In the genomic region with DNA sequence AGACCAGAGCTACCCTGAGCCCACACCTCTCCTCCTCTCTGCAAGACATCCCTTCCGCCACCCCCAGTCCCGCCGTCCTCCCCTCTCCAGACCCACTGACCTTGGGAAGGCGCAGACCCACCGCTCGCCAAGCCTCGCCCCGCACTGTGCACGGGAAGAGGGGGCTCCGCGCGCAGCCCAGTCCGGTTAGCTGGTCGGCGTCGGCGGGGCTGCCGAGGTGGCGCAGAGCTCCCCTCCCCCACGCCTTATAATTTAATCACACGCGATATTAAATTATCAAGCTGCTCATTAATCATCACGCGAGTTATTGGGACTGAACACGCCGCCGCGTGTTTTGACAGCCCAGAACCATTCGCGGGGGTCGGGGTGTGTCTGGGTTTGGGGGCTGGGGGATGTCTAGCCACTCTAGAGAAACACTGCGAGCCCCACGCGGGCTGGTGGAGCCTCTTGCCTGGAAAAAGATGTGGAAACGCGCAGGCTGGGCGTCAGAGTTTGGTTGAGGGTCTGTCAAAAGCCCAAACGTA, we compare ENCODE assay signal across 14 cellular contexts. TPM values are rescaled to one million over a fixed set of nuclear protein-coding genes. Genes with fewer than 3 reads are reported as not detected.
DNase-seq lines count a peak whose midpoint lies in the region; ATAC-seq and TF ChIP-seq lines count a peak whose summit lies in the region.
"Had no signal": no experiment of that assay in that cellular context is flagged by ENCODE, and none has a peak within 500 bp of the region (broad histone marks: within the 10 kb centered on the region; RNA-seq: fewer than 3 reads in every experiment).

A gene (minus strand): TSS at position 188 of the 524 bp plus-strand sequence.

- H3K27ac ChIP-seq in stomach smooth muscle (ENCODE audit: low read length), result no peak within 1 kb of the TSS
- H3K27ac ChIP-seq: lower lobe of right lung had no signal

- no peak for DNase-seq in activated naive CD8-positive, alpha-beta T cell treated with anti-CD3 and anti-CD28 coated beads, Interleukin-2, amount 50 U/mL, for 24 hours
- DNase-seq in lower leg skin (ENCODE audit: low spot score in 2 of 2), result no peak
- DNase-seq in endothelial cell (ENCODE audit: low spot score), result no peak
- no peak for DNase-seq in AG08396 (ENCODE audit: low spot score)
- DNase-seq: effector CD4-positive, alpha-beta T cell; HCEC 1CT; lower lobe of right lung; NCI-H1436; posterior cingulate gyrus; RPMI8226 had no signal

- H3K27me3 Mint-ChIP-seq in activated naive CD8-positive, alpha-beta T cell, result peaks cover 43% of the 10 kb centered on the region
- peaks cover 64% of the 10 kb centered on the region for H3K27me3 Mint-ChIP-seq in activated naive CD8-positive, alpha-beta T cell treated with anti-CD3 and anti-CD28 coated beads, Interleukin-2, amount 50 U/mL, for 24 hours
- H3K27me3 Mint-ChIP-seq in activated T-helper 17 cell treated with anti-CD3 and anti-CD28 coated beads, Interleukin-2, amount 50 U/mL, for 72 hours, result peaks cover 42% of the 10 kb centered on the region
- H3K27me3 Mint-ChIP-seq in endothelial cell (ENCODE audit: unreplicated experiment), result peaks cover 30% of the 10 kb centered on the region

- intact Hi-C loops in lower leg skin (cut with DNase I; ENCODE audit: low total_unique reads), result no loop called here

- H3K36me3 ChIP-seq in stomach smooth muscle (ENCODE audit: control insufficient read depth in 2 of 2, insufficient read depth in 2 of 2, low read length in 2 of 2), result no peaks in the 10 kb centered on the region
- H3K36me3 ChIP-seq: lower lobe of right lung had no signal

- H3K36me3 Mint-ChIP-seq in activated naive CD8-positive, alpha-beta T cell, result no peaks in the 10 kb centered on the region
- no peaks in the 10 kb centered on the region for H3K36me3 Mint-ChIP-seq in activated naive CD8-positive, alpha-beta T cell treated with anti-CD3 and anti-CD28 coated beads, Interleukin-2, amount 50 U/mL, for 24 hours (ENCODE audit: low read depth)
- no peaks in the 10 kb centered on the region for H3K36me3 Mint-ChIP-seq in activated T-helper 17 cell treated with anti-CD3 and anti-CD28 coated beads, Interleukin-2, amount 50 U/mL, for 72 hours (ENCODE audit: low read depth)
- no peaks in the 10 kb centered on the region for H3K36me3 Mint-ChIP-seq in endothelial cell (ENCODE audit: low read depth, unreplicated experiment)

- 8 to 9% methylated on average over 36 to 37 of the region's 38 CpGs for WGBS in lower leg skin, 2 donors

- ATAC-seq in activated naive CD8-positive, alpha-beta T cell treated with anti-CD3 and anti-CD28 coated beads, Interleukin-2, amount 50 U/mL, for 24 hours, result no peak
- ATAC-seq in activated T-helper 17 cell treated with anti-CD3 and anti-CD28 coated beads, Interleukin-2, amount 50 U/mL, for 72 hours (replicated peaks), result no peak
- ATAC-seq in GM21717 (IDR thresholded peaks at IDR 0.05; ENCODE audit: unreplicated experiment), result no peak
- ATAC-seq: lower lobe of right lung had no signal

- no peak within 1 kb of the TSS for H3K27ac Mint-ChIP-seq in activated naive CD8-positive, alpha-beta T cell
- H3K27ac Mint-ChIP-seq in activated naive CD8-positive, alpha-beta T cell treated with anti-CD3 and anti-CD28 coated beads, Interleukin-2, amount 50 U/mL, for 24 hours, result no peak within 1 kb of the TSS
- H3K27ac Mint-ChIP-seq in activated T-helper 17 cell treated with anti-CD3 and anti-CD28 coated beads, Interleukin-2, amount 50 U/mL, for 72 hours, result no peak within 1 kb of the TSS
- H3K27ac Mint-ChIP-seq in endothelial cell (ENCODE audit: unreplicated experiment), result no peak within 1 kb of the TSS

- H3K4me3 ChIP-seq in lower leg skin (ENCODE audit: low read depth, poor library complexity, severe bottlenecking) (peak within 1 kb of the TSS; percentile 1), stomach smooth muscle (ENCODE audit: low read length in 2 of 2) (peak within 1 kb of the TSS; percentile 25 to 49)
- H3K4me3 ChIP-seq: lower lobe of right lung had no signal

- H3K9me3 ChIP-seq in stomach smooth muscle (ENCODE audit: control insufficient read depth in 2 of 2, low read length in 2 of 2), result no peaks in the 10 kb centered on the region
- H3K9me3 ChIP-seq: lower lobe of right lung had no signal

- no peaks in the 10 kb centered on the region for H3K9me3 Mint-ChIP-seq in activated naive CD8-positive, alpha-beta T cell (ENCODE audit: low read depth)
- H3K9me3 Mint-ChIP-seq in activated naive CD8-positive, alpha-beta T cell treated with anti-CD3 and anti-CD28 coated beads, Interleukin-2, amount 50 U/mL, for 24 hours, result no peaks in the 10 kb centered on the region
- no peaks in the 10 kb centered on the region for H3K9me3 Mint-ChIP-seq in activated T-helper 17 cell treated with anti-CD3 and anti-CD28 coated beads, Interleukin-2, amount 50 U/mL, for 72 hours
- H3K9me3 Mint-ChIP-seq in endothelial cell (ENCODE audit: unreplicated experiment), result no peaks in the 10 kb centered on the region

- peaks cover 25% of the 10 kb centered on the region for H3K4me1 ChIP-seq in stomach smooth muscle (ENCODE audit: control insufficient read depth, insufficient read depth, low read length)

- peaks cover 26% of the 10 kb centered on the region for H3K4me1 Mint-ChIP-seq in activated naive CD8-positive, alpha-beta T cell (ENCODE audit: low read depth)
- H3K4me1 Mint-ChIP-seq in activated naive CD8-positive, alpha-beta T cell treated with anti-CD3 and anti-CD28 coated beads, Interleukin-2, amount 50 U/mL, for 24 hours, result peaks cover 20% of the 10 kb centered on the region
- peaks cover 5% of the 10 kb centered on the region for H3K4me1 Mint-ChIP-seq in activated T-helper 17 cell treated with anti-CD3 and anti-CD28 coated beads, Interleukin-2, amount 50 U/mL, for 72 hours
- peaks cover 10% of the 10 kb centered on the region for H3K4me1 Mint-ChIP-seq in endothelial cell (ENCODE audit: unreplicated experiment)

- no peak for TF ChIP-seq POLR2A in lower leg skin (IDR thresholded peaks at IDR 0.05)

- H3K9ac ChIP-seq in stomach smooth muscle (ENCODE audit: low read length in 2 of 2), result no peak within 1 kb of the TSS

- peak within 1 kb of the TSS; percentile 23 for H3K4me3 Mint-ChIP-seq in activated naive CD8-positive, alpha-beta T cell
- H3K4me3 Mint-ChIP-seq in activated naive CD8-positive, alpha-beta T cell treated with anti-CD3 and anti-CD28 coated beads, Interleukin-2, amount 50 U/mL, for 24 hours, result no peak within 1 kb of the TSS
- H3K4me3 Mint-ChIP-seq in activated T-helper 17 cell treated with anti-CD3 and anti-CD28 coated beads, Interleukin-2, amount 50 U/mL, for 72 hours, result peak within 1 kb of the TSS; percentile 19
- no peak within 1 kb of the TSS for H3K4me3 Mint-ChIP-seq in endothelial cell (ENCODE audit: unreplicated experiment)

- TF ChIP-seq CTCF in lower leg skin (IDR thresholded peaks at IDR 0.05) (no peak), endothelial cell (IDR thresholded peaks at IDR 0.05; ENCODE audit: unreplicated experiment) (no peak)

- H3K27me3 ChIP-seq in stomach smooth muscle (ENCODE audit: control insufficient read depth in 1 of 2, insufficient read depth in 2 of 2, low read length in 2 of 2), result peaks cover 62 to 77% of the 10 kb centered on the region in 2 donors

RNA-seq across cellular contexts. Expression of the gene that starts here (rescaled TPM):
- not detected for total RNA-seq in activated T-helper 17 cell treated with anti-CD3 and anti-CD28 coated beads, Interleukin-2, amount 50 U/mL, for 72 hours
- total RNA-seq in lower leg skin (under 1 TPM in 1 of 4 donors, not detected in 3; 0.32 TPM), endothelial cell (ENCODE audit: unreplicated experiment) (not detected)
- total RNA-seq: lower lobe of right lung had no signal

Comparison
In these comparisons a context has a peak if more than half of its experiments do, and no peak if none do; other contexts are left out.
1. H3K4me3 Mint-ChIP-seq: peak in activated naive CD8-positive, alpha-beta T cell (single experiment) and activated T-helper 17 cell treated with anti-CD3 and anti-CD28 coated beads, Interleukin-2, amount 50 U/mL, for 72 hours (single experiment); none in activated naive CD8-positive, alpha-beta T cell treated with anti-CD3 and anti-CD28 coated beads, Interleukin-2, amount 50 U/mL, for 24 hours (single experiment) and endothelial cell (single experiment).